1 cellular context compared by ENCODE assay signal in the genomic region with DNA sequence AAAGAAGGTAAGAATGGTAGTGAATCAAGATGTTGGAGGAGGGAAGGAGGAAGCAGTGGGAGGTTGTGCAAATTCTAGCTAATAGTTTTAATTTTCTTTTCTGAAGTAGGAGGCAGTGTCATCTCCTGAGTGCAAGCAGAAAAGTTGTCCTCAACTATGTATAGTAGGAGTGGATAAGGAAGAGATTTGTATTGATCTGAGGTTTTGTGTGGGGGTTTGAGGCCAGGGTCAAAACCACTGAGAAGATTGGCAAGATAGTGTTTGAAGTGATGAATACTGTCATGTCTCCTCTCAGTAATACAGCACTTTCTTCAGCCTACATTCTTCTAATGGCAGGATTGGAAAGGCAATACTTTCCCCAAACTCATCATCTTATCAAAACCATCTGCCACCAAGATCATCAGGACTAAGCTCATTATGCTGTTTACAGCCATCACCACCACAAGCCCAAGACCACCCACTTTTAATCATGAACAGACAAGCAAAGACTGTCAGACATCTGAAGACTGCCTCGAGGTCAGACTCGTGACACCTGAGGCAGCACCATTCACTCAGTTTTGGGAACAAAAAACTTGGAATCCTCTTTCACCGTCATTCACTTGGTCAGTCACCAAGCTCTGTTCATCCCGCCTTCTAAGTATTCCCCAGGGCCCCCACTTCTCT.
TF ChIP-seq lines count a peak whose summit lies in the region.

No MANE protein-coding gene starts in this region.

TF ChIP-seq in H1, 55 proteins besides CTCF, POLR2A, EP300 and RAD21:
- no peak for TF ChIP-seq RXRA (IDR thresholded peaks at IDR 0.05; ENCODE audit: insufficient read depth, low read depth, low read length)
- no peak for TF ChIP-seq GABPA (IDR thresholded peaks at IDR 0.05; ENCODE audit: borderline replicate concordance, insufficient read depth, low read length)
- TF ChIP-seq HDAC6 (IDR thresholded peaks at IDR 0.05; ENCODE audit: low read depth, low read length) = no peak
- no peak for TF ChIP-seq JUND (IDR thresholded peaks at IDR 0.05; ENCODE audit: low read length)
- TF ChIP-seq GTF2F1 (IDR thresholded peaks at IDR 0.05; ENCODE audit: borderline replicate concordance, low read depth, low read length) = no peak
- TF ChIP-seq SP1 (IDR thresholded peaks at IDR 0.05; ENCODE audit: low read depth, low read length) = no peak
- TF ChIP-seq, protein P1, sequence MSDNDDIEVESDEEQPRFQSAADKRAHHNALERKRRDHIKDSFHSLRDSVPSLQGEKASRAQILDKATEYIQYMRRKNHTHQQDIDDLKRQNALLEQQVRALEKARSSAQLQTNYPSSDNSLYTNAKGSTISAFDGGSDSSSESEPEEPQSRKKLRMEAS (IDR thresholded peaks at IDR 0.05) = no peak
- no peak for TF ChIP-seq SRF (IDR thresholded peaks at IDR 0.05; ENCODE audit: low read depth, low read length)
- TF ChIP-seq POLR2AphosphoS5 (IDR thresholded peaks at IDR 0.05; ENCODE audit: low read depth, low read length) = no peak
- TF ChIP-seq TEAD4 (IDR thresholded peaks at IDR 0.05; ENCODE audit: low read depth, low read length) = no peak
- no peak for TF ChIP-seq SP4 (IDR thresholded peaks at IDR 0.05; ENCODE audit: low read length)
- no peak for TF ChIP-seq ASH2L (IDR thresholded peaks at IDR 0.05; ENCODE audit: low read length)
- TF ChIP-seq, protein P2, sequence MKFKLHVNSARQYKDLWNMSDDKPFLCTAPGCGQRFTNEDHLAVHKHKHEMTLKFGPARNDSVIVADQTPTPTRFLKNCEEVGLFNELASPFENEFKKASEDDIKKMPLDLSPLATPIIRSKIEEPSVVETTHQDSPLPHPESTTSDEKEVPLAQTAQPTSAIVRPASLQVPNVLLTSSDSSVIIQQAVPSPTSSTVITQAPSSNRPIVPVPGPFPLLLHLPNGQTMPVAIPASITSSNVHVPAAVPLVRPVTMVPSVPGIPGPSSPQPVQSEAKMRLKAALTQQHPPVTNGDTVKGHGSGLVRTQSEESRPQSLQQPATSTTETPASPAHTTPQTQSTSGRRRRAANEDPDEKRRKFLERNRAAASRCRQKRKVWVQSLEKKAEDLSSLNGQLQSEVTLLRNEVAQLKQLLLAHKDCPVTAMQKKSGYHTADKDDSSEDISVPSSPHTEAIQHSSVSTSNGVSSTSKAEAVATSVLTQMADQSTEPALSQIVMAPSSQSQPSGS (IDR thresholded peaks at IDR 0.05; ENCODE audit: low read length) = no peak
- no peak for TF ChIP-seq BRCA1 (IDR thresholded peaks at IDR 0.05; ENCODE audit: low read depth, low read length)
- TF ChIP-seq, protein P3, sequence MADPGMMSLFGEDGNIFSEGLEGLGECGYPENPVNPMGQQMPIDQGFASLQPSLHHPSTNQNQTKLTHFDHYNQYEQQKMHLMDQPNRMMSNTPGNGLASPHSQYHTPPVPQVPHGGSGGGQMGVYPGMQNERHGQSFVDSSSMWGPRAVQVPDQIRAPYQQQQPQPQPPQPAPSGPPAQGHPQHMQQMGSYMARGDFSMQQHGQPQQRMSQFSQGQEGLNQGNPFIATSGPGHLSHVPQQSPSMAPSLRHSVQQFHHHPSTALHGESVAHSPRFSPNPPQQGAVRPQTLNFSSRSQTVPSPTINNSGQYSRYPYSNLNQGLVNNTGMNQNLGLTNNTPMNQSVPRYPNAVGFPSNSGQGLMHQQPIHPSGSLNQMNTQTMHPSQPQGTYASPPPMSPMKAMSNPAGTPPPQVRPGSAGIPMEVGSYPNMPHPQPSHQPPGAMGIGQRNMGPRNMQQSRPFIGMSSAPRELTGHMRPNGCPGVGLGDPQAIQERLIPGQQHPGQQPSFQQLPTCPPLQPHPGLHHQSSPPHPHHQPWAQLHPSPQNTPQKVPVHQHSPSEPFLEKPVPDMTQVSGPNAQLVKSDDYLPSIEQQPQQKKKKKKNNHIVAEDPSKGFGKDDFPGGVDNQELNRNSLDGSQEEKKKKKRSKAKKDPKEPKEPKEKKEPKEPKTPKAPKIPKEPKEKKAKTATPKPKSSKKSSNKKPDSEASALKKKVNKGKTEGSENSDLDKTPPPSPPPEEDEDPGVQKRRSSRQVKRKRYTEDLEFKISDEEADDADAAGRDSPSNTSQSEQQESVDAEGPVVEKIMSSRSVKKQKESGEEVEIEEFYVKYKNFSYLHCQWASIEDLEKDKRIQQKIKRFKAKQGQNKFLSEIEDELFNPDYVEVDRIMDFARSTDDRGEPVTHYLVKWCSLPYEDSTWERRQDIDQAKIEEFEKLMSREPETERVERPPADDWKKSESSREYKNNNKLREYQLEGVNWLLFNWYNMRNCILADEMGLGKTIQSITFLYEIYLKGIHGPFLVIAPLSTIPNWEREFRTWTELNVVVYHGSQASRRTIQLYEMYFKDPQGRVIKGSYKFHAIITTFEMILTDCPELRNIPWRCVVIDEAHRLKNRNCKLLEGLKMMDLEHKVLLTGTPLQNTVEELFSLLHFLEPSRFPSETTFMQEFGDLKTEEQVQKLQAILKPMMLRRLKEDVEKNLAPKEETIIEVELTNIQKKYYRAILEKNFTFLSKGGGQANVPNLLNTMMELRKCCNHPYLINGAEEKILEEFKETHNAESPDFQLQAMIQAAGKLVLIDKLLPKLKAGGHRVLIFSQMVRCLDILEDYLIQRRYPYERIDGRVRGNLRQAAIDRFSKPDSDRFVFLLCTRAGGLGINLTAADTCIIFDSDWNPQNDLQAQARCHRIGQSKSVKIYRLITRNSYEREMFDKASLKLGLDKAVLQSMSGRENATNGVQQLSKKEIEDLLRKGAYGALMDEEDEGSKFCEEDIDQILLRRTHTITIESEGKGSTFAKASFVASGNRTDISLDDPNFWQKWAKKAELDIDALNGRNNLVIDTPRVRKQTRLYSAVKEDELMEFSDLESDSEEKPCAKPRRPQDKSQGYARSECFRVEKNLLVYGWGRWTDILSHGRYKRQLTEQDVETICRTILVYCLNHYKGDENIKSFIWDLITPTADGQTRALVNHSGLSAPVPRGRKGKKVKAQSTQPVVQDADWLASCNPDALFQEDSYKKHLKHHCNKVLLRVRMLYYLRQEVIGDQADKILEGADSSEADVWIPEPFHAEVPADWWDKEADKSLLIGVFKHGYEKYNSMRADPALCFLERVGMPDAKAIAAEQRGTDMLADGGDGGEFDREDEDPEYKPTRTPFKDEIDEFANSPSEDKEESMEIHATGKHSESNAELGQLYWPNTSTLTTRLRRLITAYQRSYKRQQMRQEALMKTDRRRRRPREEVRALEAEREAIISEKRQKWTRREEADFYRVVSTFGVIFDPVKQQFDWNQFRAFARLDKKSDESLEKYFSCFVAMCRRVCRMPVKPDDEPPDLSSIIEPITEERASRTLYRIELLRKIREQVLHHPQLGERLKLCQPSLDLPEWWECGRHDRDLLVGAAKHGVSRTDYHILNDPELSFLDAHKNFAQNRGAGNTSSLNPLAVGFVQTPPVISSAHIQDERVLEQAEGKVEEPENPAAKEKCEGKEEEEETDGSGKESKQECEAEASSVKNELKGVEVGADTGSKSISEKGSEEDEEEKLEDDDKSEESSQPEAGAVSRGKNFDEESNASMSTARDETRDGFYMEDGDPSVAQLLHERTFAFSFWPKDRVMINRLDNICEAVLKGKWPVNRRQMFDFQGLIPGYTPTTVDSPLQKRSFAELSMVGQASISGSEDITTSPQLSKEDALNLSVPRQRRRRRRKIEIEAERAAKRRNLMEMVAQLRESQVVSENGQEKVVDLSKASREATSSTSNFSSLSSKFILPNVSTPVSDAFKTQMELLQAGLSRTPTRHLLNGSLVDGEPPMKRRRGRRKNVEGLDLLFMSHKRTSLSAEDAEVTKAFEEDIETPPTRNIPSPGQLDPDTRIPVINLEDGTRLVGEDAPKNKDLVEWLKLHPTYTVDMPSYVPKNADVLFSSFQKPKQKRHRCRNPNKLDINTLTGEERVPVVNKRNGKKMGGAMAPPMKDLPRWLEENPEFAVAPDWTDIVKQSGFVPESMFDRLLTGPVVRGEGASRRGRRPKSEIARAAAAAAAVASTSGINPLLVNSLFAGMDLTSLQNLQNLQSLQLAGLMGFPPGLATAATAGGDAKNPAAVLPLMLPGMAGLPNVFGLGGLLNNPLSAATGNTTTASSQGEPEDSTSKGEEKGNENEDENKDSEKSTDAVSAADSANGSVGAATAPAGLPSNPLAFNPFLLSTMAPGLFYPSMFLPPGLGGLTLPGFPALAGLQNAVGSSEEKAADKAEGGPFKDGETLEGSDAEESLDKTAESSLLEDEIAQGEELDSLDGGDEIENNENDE (IDR thresholded peaks at IDR 0.05; ENCODE audit: insufficient replicate concordance, low read length) = no peak
- no peak for TF ChIP-seq KDM5A (IDR thresholded peaks at IDR 0.05; ENCODE audit: low read length)
- TF ChIP-seq CBX8 (IDR thresholded peaks at IDR 0.05; ENCODE audit: borderline replicate concordance, low read depth, low read length) = no peak
